ENCODE assay signal across 9 cellular contexts in the genomic region with DNA sequence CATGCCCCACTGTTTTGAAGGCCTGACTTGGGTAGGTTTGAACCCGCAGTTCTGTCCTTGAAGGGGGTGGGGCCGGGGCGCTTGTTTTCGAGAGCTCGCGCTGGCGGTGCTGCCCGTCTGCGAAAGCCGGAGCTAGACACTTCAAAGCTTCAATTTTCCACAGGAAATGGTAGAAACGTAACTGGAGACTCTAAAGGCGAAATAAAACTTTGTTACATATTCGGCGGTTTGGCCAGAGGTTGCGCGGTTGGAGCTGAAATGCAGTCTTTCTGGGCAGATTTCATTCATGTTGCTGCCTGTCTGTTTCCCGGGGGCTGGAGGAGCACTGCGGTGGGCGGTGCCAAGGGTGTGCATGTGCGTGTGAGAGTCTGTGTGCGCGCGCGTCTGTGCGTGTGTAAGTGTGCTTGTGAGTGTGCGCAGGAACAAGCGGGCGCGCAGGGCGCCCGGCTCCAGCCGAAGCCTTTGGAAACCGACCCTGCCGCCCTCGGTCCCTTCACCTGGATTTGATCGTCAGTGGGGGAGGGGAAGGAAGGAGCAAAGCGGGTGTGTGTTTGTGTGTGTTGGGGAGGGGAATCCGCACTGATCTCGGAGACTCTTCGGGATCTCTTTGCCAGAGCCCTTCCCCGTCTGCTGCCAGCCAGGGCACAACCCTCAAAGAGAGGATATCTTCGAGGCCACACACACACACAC.
DNase-seq lines count a peak whose midpoint lies in the region; ATAC-seq and TF ChIP-seq lines count a peak whose summit lies in the region.
"Had no signal": no experiment of that assay in that cellular context is flagged by ENCODE, and none has a peak within 500 bp of the region (broad histone marks: within the 10 kb centered on the region; RNA-seq: fewer than 3 reads in every experiment).

No MANE protein-coding gene starts in this region.

- peaks cover 51% of the 10 kb centered on the region for H3K4me1 Mint-ChIP-seq in activated naive CD8-positive, alpha-beta T cell (ENCODE audit: low read depth)

- H3K9me3 Mint-ChIP-seq in activated naive CD8-positive, alpha-beta T cell (ENCODE audit: low read depth), result no peaks in the 10 kb centered on the region

- no peaks in the 10 kb centered on the region for H3K27me3 Mint-ChIP-seq in activated naive CD8-positive, alpha-beta T cell

- no peak for TF ChIP-seq CTCF in RWPE1 (conservative IDR thresholded peaks at IDR 0.05; ENCODE audit: low read depth)

- ATAC-seq in GM19324 (IDR thresholded peaks at IDR 0.05; ENCODE audit: low FRiP score, unreplicated experiment) (no peak), HG03457 (IDR thresholded peaks at IDR 0.05; ENCODE audit: unreplicated experiment) (no peak)
- ATAC-seq: pancreas had no signal

- peak overlapping the region; percentile 95 for H3K4me3 Mint-ChIP-seq in activated naive CD8-positive, alpha-beta T cell

- H3K27ac Mint-ChIP-seq in activated naive CD8-positive, alpha-beta T cell, result peak overlapping the region; percentile 97

- H3K36me3 Mint-ChIP-seq in activated naive CD8-positive, alpha-beta T cell, result no peaks in the 10 kb centered on the region

- POLR2A ChIA-PET in RWPE1 (lab: Yijun Ruan, JAX; ENCODE audit: low non-redundant PET), result interaction anchor here (0.6 kb wide), 1 partner anchor 39 kb away, joined by 3 read pairs; no protein-coding TSS in a partner anchor

- peak overlapping the region; percentile 92 for H3K27ac ChIP-seq in RWPE1
- H3K27ac ChIP-seq: pancreas had no signal

- DNase-seq in EL, result peak; percentile 11
- peak; percentile 36 for DNase-seq in RWPE1 (ENCODE audit: low spot score)
- DNase-seq in stimulated activated CD4-positive, alpha-beta T cell treated with anti-CD3 and anti-CD28 coated beads, Interleukin-1b, Interleukin-23, amount 100 ng/mL, for 24 hours (ENCODE audit: low read depth in 4 of 4, low spot score in 1 of 4), result peak in 3 of 4 experiments; percentile 33 to 63 (median 52)
- no peak for DNase-seq in GDM1 (lab: John Stamatoyannopoulos, UW)

- CTCF ChIA-PET in RWPE1 (lab: Yijun Ruan, JAX), result interaction anchor here (0.6 to 3.4 kb wide), 8 partner anchors 10 to 291 kb away, joined by 3 to 17 read pairs (median 4); no protein-coding TSS in a partner anchor

- H3K4me3 ChIP-seq in iPS-11a (ENCODE audit: low read depth, low read length), result peak overlapping the region; percentile 69
